25 cellular contexts compared by ENCODE assay signal in genomic region chr3:115787818-115788217, GRCh38.
"Had no signal": no experiment of that assay in that cellular context is flagged by ENCODE, and none has a peak within 500 bp of the region (broad histone marks: within the 10 kb centered on the region; RNA-seq: fewer than 3 reads in every experiment).

No MANE protein-coding gene starts in this region.

- H3K27ac Mint-ChIP-seq: activated T-cell treated with anti-CD3 and anti-CD28 coated beads, Interleukin-2, amount 50 U/mL, for 72 hours; dendritic cell treated with granulocyte-macrophage colony-stimulating factor and Interleukin-4, amounts not matched to agents 40 ng/mL and 50 ng/mL, for 4 days; stimulated activated naive CD8-positive, alpha-beta T cell treated with anti-CD3 and anti-CD28 coated beads, Interleukin-15, amount 100 ng/mL, for 72 hours had no signal

- H3K27me3 ChIP-seq: ascending aorta, esophagus squamous epithelium, right atrium auricular region, suprapubic skin, transverse colon, uterus had no signal

- H3K9me3 ChIP-seq: ascending aorta, esophagus squamous epithelium, prostate gland, right atrium auricular region, suprapubic skin, transverse colon, uterus had no signal

- DNase-seq: activated CD4-positive, alpha-beta T cell treated with anti-CD3 and anti-CD28 coated beads for 1 hour; activated CD8-positive, alpha-beta memory T cell treated with anti-CD3 and anti-CD28 coated beads for 24 hours; activated CD8-positive, alpha-beta memory T cell treated with anti-CD3 and anti-CD28 coated beads, Interleukin-2, amount 50 U/mL, for 48 hours; activated gamma-delta T cell; activated T-cell treated with anti-CD3 and anti-CD28 coated beads, Interleukin-2, amount 50 U/mL, for 72 hours; cerebellar nuclear complex; effector memory CD4-positive, alpha-beta T cell; esophagus squamous epithelium; glutamatergic neuron; hippocampal formation; stimulated activated CD4-positive, alpha-beta T cell treated with anti-CD3 and anti-CD28 coated beads, Interleukin-15, amount 100 ng/mL, for 24 hours; stimulated activated CD4-positive, alpha-beta T cell treated with anti-CD3 and anti-CD28 coated beads, Interleukin-2, amount 100 ng/mL, for 48 hours; stimulated activated naive CD8-positive, alpha-beta T cell treated with anti-CD3 and anti-CD28 coated beads, Interleukin-15, amount 100 ng/mL, for 72 hours; T-helper 2 cell; transverse colon; uterus had no signal

- H3K27me3 Mint-ChIP-seq: activated naive CD4-positive, alpha-beta T cell treated with anti-CD3 and anti-CD28 coated beads, Interleukin-2, amount 50 U/mL, for 24 hours; stimulated activated naive CD8-positive, alpha-beta T cell treated with anti-CD3 and anti-CD28 coated beads, Interleukin-15, amount 100 ng/mL, for 72 hours had no signal

- H3K27ac ChIP-seq: ascending aorta, esophagus squamous epithelium, prostate gland, right atrium auricular region, suprapubic skin, transverse colon, uterus, WERI-Rb-1 had no signal

- ATAC-seq: activated T-cell treated with anti-CD3 and anti-CD28 coated beads, Interleukin-2, amount 50 U/mL, for 72 hours; stimulated activated naive CD8-positive, alpha-beta T cell treated with anti-CD3 and anti-CD28 coated beads, Interleukin-15, amount 100 ng/mL, for 72 hours had no signal

- H3K36me3 ChIP-seq: ascending aorta, esophagus squamous epithelium, prostate gland, right atrium auricular region, suprapubic skin, transverse colon, uterus, WERI-Rb-1 had no signal

- H3K4me3 Mint-ChIP-seq: activated naive CD4-positive, alpha-beta T cell treated with anti-CD3 and anti-CD28 coated beads, Interleukin-2, amount 50 U/mL, for 24 hours; activated T-cell treated with anti-CD3 and anti-CD28 coated beads, Interleukin-2, amount 50 U/mL, for 72 hours; dendritic cell treated with granulocyte-macrophage colony-stimulating factor and Interleukin-4, amounts not matched to agents 40 ng/mL and 50 ng/mL, for 4 days; stimulated activated naive CD8-positive, alpha-beta T cell treated with anti-CD3 and anti-CD28 coated beads, Interleukin-15, amount 100 ng/mL, for 72 hours had no signal

- H3K4me3 ChIP-seq: ascending aorta, esophagus squamous epithelium, lung, prostate gland, right atrium auricular region, skin epidermis, suprapubic skin, transverse colon, uterus had no signal

- H3K4me1 ChIP-seq: prostate gland had no signal

- H3K9me3 Mint-ChIP-seq: activated naive CD4-positive, alpha-beta T cell treated with anti-CD3 and anti-CD28 coated beads, Interleukin-2, amount 50 U/mL, for 24 hours; dendritic cell treated with granulocyte-macrophage colony-stimulating factor and Interleukin-4, amounts not matched to agents 40 ng/mL and 50 ng/mL, for 4 days; stimulated activated naive CD8-positive, alpha-beta T cell treated with anti-CD3 and anti-CD28 coated beads, Interleukin-15, amount 100 ng/mL, for 72 hours had no signal

- H3K36me3 Mint-ChIP-seq: activated naive CD4-positive, alpha-beta T cell treated with anti-CD3 and anti-CD28 coated beads, Interleukin-2, amount 50 U/mL, for 24 hours had no signal
